Comparison of ENCODE assay signal across 31 cellular contexts in the genomic region with DNA sequence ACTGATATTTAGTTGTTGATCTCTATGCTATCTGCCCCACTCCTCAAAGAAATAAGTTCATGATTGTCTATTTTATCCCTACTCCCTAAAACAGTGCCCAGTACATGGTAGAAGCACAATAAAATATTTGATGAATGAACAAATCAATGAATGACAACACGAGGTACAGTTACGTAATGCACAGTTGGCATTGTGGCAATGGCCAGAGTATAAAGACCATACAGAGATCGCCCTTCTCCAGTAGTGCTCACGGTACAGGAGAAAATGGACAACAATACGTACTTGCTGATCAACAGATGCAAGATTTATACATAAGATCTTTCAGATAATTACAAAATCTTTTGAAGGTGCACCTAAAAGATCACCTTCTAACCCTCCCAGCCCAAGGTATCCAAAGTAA.
"Had no signal": no experiment of that assay in that cellular context is flagged by ENCODE, and none has a peak within 500 bp of the region (broad histone marks: within the 10 kb centered on the region; RNA-seq: fewer than 3 reads in every experiment).

No MANE protein-coding gene starts in this region.

- DNase-seq: natural killer cell; occipital lobe; ovary; posterior cingulate gyrus; psoas muscle; right cardiac atrium; spleen; stimulated activated CD4-positive, alpha-beta T cell treated with anti-CD3 and anti-CD28 coated beads, Interleukin-12 subunit alpha, Interleukin-12 subunit beta, amount 100 ng/mL, for 4 hours; stimulated activated CD4-positive, alpha-beta T cell treated with anti-CD3 and anti-CD28 coated beads, Interleukin-1b, Interleukin-23, amount 100 ng/mL, for 48 hours; stimulated activated CD4-positive, alpha-beta T cell treated with anti-CD3 and anti-CD28 coated beads, Interleukin-4, amount 100 ng/mL, for 1 hour; stimulated activated CD4-positive, alpha-beta T cell treated with anti-CD3 and anti-CD28 coated beads, Interleukin-4, amount 100 ng/mL, for 4 hours; stimulated activated CD8-positive, alpha-beta memory T cell treated with anti-CD3 and anti-CD28 coated beads, Interleukin-4, amount 100 ng/mL, for 48 hours; stimulated activated naive CD4-positive, alpha-beta T cell; stimulated activated naive CD8-positive, alpha-beta T cell treated with anti-CD3 and anti-CD28 coated beads, Interleukin-15, amount 100 ng/mL, for 72 hours; stimulated activated naive CD8-positive, alpha-beta T cell treated with anti-CD3 and anti-CD28 coated beads, Interleukin-15, Interleukin-2, amounts not matched to agents 100 U/mL and 50 U/mL, for 24 hours; substantia nigra; testis; tibial artery; transverse colon; upper lobe of right lung; uterus had no signal

- H3K36me3 Mint-ChIP-seq: natural killer cell; stimulated activated memory B cell treated with anti-CD40 and anti-IgM and Interleukin-4, amounts not matched to agents 10 μg/mL and 1 μg/mL and 100 μg/mL, for 72 hours; type B pancreatic cell had no signal

- H3K4me1 ChIP-seq: parathyroid adenoma, psoas muscle, suprapubic skin, testis, upper lobe of right lung had no signal

- H3K27ac ChIP-seq: neural progenitor cell, ovary, parathyroid adenoma, psoas muscle, skin epidermis, spleen, suprapubic skin, testis, tibial artery, transverse colon, upper lobe of right lung, uterus had no signal

- H3K27me3 Mint-ChIP-seq: progenitor cell of endocrine pancreas; stimulated activated memory B cell treated with anti-CD40 and anti-IgM and Interleukin-4, amounts not matched to agents 10 μg/mL and 1 μg/mL and 100 μg/mL, for 72 hours; stimulated activated naive CD8-positive, alpha-beta T cell treated with anti-CD3 and anti-CD28 coated beads, Interleukin-15, amount 100 ng/mL, for 72 hours; type B pancreatic cell had no signal

- H2AFZ ChIP-seq: neural progenitor cell, parathyroid adenoma had no signal

- H3K27ac Mint-ChIP-seq: natural killer cell; nephron; neural progenitor cell; progenitor cell of endocrine pancreas; stimulated activated memory B cell treated with anti-CD40 and anti-IgM and Interleukin-4, amounts not matched to agents 10 μg/mL and 1 μg/mL and 100 μg/mL, for 72 hours; type B pancreatic cell had no signal

- H3K4me3 Mint-ChIP-seq: natural killer cell; nephron; neural progenitor cell; stimulated activated memory B cell treated with anti-CD40 and anti-IgM and Interleukin-4, amounts not matched to agents 10 μg/mL and 1 μg/mL and 100 μg/mL, for 72 hours; stimulated activated naive CD8-positive, alpha-beta T cell treated with anti-CD3 and anti-CD28 coated beads, Interleukin-15, amount 100 ng/mL, for 72 hours; type B pancreatic cell had no signal

- H3K79me2 ChIP-seq: parathyroid adenoma had no signal

- H3K27me3 ChIP-seq: neural progenitor cell, ovary, spleen, suprapubic skin, testis, tibial artery, transverse colon, upper lobe of right lung, uterus had no signal

- H3K4me3 ChIP-seq: neural progenitor cell, ovary, psoas muscle, skin epidermis, smooth muscle cell, spleen, suprapubic skin, testis, tibial artery, transverse colon, upper lobe of right lung, uterus had no signal

- ATAC-seq: natural killer cell; psoas muscle; right cardiac atrium; sciatic nerve; stimulated activated memory B cell treated with anti-CD40 and anti-IgM and Interleukin-4, amounts not matched to agents 10 μg/mL and 1 μg/mL and 100 μg/mL, for 72 hours; stimulated activated naive CD8-positive, alpha-beta T cell treated with anti-CD3 and anti-CD28 coated beads, Interleukin-15, amount 100 ng/mL, for 72 hours; stimulated activated naive CD8-positive, alpha-beta T cell treated with anti-CD3 and anti-CD28 coated beads, Interleukin-15, Interleukin-2, amounts not matched to agents 100 U/mL and 50 U/mL, for 24 hours; upper lobe of right lung had no signal

- H3K4me2 ChIP-seq: neural progenitor cell, smooth muscle cell had no signal

- H3K9me3 ChIP-seq: ovary, psoas muscle, spleen, suprapubic skin, testis, tibial artery, transverse colon, upper lobe of right lung, uterus had no signal

- H3K9ac ChIP-seq: neural progenitor cell, parathyroid adenoma had no signal

- H3K36me3 ChIP-seq: neural progenitor cell, ovary, spleen, suprapubic skin, tibial artery, transverse colon, upper lobe of right lung, uterus had no signal
